15 cellular contexts compared by ENCODE assay signal in the genomic region with DNA sequence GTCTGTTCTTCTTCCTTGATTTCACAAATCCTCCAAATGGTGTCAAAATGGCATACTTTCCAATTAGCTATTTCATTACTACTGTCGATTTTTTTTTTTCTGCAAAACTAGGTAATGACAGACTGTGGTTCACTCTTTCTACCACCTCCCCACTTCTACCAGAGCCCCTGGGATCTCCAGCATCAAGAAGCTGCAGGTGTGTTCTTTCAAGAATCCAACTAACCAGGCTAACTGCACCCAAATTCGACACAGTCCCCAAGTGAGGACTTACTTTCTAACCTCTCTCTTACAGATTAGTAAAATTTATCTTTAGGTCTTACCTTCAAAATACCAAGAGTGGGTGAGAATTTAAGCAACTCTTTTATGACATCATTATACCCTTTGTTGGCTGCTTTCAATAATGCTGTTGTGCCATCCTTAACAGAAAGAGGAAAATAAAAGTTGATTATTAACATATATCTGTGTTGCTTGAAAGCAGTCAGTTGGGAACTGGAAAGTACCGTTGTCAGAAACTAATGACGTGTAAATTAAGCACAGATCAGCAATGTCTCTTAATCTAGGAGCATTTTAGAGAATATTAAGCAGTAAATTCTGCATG. TPM values are rescaled to one million over a fixed set of nuclear protein-coding genes. Genes with fewer than 3 reads are reported as not detected.
DNase-seq lines count a peak whose midpoint lies in the region; ATAC-seq and TF ChIP-seq lines count a peak whose summit lies in the region.
"Had no signal": no experiment of that assay in that cellular context is flagged by ENCODE, and none has a peak within 500 bp of the region (broad histone marks: within the 10 kb centered on the region; RNA-seq: fewer than 3 reads in every experiment).

No MANE protein-coding gene starts in this region.

- H3K4me3 ChIP-seq in ascending aorta = no peak overlapping the region
- H3K4me3 ChIP-seq: BLaER1 treated with 17β-estradiol and CSF1 and Interleukin-3, amounts not matched to agents 10 nM and 100 nM; SK-N-MC had no signal

- TF ChIP-seq CTCF in GM20000 (IDR thresholded peaks at IDR 0.05; ENCODE audit: extremely low read depth, missing control alignments) = no peak
- no peak for TF ChIP-seq CTCF in endothelial cell (IDR thresholded peaks at IDR 0.05; ENCODE audit: unreplicated experiment)
- TF ChIP-seq CTCF in ascending aorta (IDR thresholded peaks at IDR 0.05) = no peak

- H3K9me3 ChIP-seq in ascending aorta = no peaks in the 10 kb centered on the region
- H3K9me3 ChIP-seq: BLaER1 treated with 17β-estradiol and CSF1 and Interleukin-3, amounts not matched to agents 10 nM and 100 nM had no signal

- H3K27ac ChIP-seq in ascending aorta = no peak overlapping the region
- H3K27ac ChIP-seq: BLaER1 treated with 17β-estradiol and CSF1 and Interleukin-3, amounts not matched to agents 10 nM and 100 nM; SK-N-MC had no signal

- H3K4me3 Mint-ChIP-seq in endothelial cell (ENCODE audit: unreplicated experiment) = no peak overlapping the region

- H3K27ac Mint-ChIP-seq in endothelial cell (ENCODE audit: unreplicated experiment) = no peak overlapping the region

- peak; percentile 57 for DNase-seq in GM20000 (ENCODE audit: low spot score)
- peak; percentile 89 for DNase-seq in kidney glomerular epithelial cell (lab: John Stamatoyannopoulos, UW)
- DNase-seq in Ammon's horn (ENCODE audit: low spot score) = no peak
- no peak for DNase-seq in endothelial cell (ENCODE audit: low spot score)
- DNase-seq in ascending aorta (ENCODE audit: low spot score in 2 of 2) = no peak
- DNase-seq: activated CD4-positive, alpha-beta T cell treated with anti-CD3 and anti-CD28 coated beads, Interleukin-2, amount 50 U/mL, for 4 hours; effector CD4-positive, alpha-beta T cell; KBM-7; stimulated activated CD4-positive, alpha-beta T cell treated with anti-CD3 and anti-CD28 coated beads, Interleukin-15, amount 100 ng/mL, for 24 hours; stimulated activated naive CD4-positive, alpha-beta T cell treated with Interleukin-2 at 50 U/mL for 16 hours had no signal

- H3K4me1 ChIP-seq in ascending aorta = peaks cover 0 to 4% of the 10 kb centered on the region in 2 donors

- H3K9me3 Mint-ChIP-seq in endothelial cell (ENCODE audit: unreplicated experiment) = no peaks in the 10 kb centered on the region

- H3K4me1 Mint-ChIP-seq in endothelial cell (ENCODE audit: unreplicated experiment) = no peaks in the 10 kb centered on the region

- peaks cover 11% of the 10 kb centered on the region for H3K27me3 Mint-ChIP-seq in endothelial cell (ENCODE audit: unreplicated experiment)

- no peaks in the 10 kb centered on the region for H3K36me3 ChIP-seq in ascending aorta
- H3K36me3 ChIP-seq: BLaER1 treated with 17β-estradiol and CSF1 and Interleukin-3, amounts not matched to agents 10 nM and 100 nM had no signal

- ATAC-seq in GM18498 (IDR thresholded peaks at IDR 0.05; ENCODE audit: unreplicated experiment) (peak; percentile 56), HG03139 (IDR thresholded peaks at IDR 0.05; ENCODE audit: unreplicated experiment) (peak; percentile 40), GM18519 (IDR thresholded peaks at IDR 0.05; ENCODE audit: low FRiP score, unreplicated experiment) (no peak)

- H3K36me3 Mint-ChIP-seq in endothelial cell (ENCODE audit: low read depth, unreplicated experiment) = no peaks in the 10 kb centered on the region

- H3K27me3 ChIP-seq in ascending aorta = no peaks in the 10 kb centered on the region

- intact Hi-C loops in ascending aorta (cut with DNase I) = no loop called here

RNA-seq across cellular contexts. Expression of gene NPC1, which starts 31.2 kb away (rescaled TPM):
- total RNA-seq in endothelial cell (ENCODE audit: unreplicated experiment) = 24.1 TPM
- total RNA-seq in ascending aorta = 21.6 TPM

RNA-seq across cellular contexts. Expression of gene ANKRD29, which starts 45.2 kb away (rescaled TPM):
- total RNA-seq in endothelial cell (ENCODE audit: unreplicated experiment) (not detected), ascending aorta (118 TPM)

Comparison
In these comparisons a context has a peak if more than half of its experiments do, and no peak if none do; other contexts are left out.
1. DNase-seq: peak in GM20000 (single experiment) and kidney glomerular epithelial cell (single experiment); none in Ammon's horn (single experiment), endothelial cell (single experiment) and ascending aorta (0 of 2).
2. RNA of gene ANKRD29, which starts 45.2 kb away (total RNA-seq): 118 TPM in ascending aorta (single experiment); not detected in endothelial cell (single experiment); every median in the first group is over 100 times any median in the second.